30 cellular contexts compared by ENCODE assay signal in the genomic region with DNA sequence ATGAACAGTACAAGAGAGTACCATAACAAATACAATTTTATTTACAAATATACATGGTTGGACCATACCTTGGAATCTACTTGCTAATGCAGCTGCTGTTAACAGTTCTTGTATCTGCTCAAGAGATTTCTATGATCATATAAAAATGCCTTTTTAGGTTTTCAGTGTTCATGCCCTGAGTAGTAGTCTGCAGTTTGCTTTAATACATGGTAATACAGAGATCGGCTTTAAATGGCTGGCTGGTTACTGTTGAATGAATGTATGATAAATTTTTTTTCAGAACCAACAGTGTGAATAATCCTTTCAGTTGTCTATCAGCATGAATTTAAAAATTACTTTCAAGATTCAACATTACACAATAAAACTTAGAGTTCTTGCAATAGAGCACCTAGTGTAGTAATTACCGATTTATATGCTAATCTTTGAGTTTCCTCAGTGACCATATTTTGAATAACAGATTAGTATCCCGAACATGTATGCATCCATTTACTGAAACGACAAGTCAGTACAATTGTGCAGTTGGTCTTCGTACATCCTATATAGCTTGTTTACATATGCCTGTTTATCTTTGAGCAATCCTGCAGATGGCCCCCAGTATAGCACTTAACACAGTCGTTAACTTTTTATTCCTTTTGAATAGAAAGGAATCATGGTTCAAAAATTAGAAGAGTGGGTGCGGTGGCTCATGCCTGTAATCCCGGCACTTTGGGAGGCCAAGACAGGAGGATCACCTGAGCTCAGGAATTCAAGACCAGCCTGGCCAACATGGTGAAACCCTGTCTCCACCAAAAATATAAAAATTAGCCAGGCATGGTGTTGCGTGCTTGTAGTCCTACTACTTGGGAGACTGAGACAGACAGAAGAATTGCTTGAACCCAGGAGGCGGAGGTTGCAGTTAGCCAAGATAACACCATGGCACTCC. TPM values are rescaled to one million over a fixed set of nuclear protein-coding genes. Genes with fewer than 3 reads are reported as not detected.
DNase-seq lines count a peak whose midpoint lies in the region; ATAC-seq, FAIRE-seq and TF ChIP-seq lines count a peak whose summit lies in the region.
"Had no signal": no experiment of that assay in that cellular context is flagged by ENCODE, and none has a peak within 500 bp of the region (broad histone marks: within the 10 kb centered on the region; RNA-seq: fewer than 3 reads in every experiment).

No MANE protein-coding gene starts in this region.

- ATAC-seq in HepG2 (no peak), right lobe of liver (no peak)
- ATAC-seq in stimulated activated naive CD8-positive, alpha-beta T cell treated with anti-CD3 and anti-CD28 coated beads, Interleukin-15, Interleukin-2, amounts not matched to agents 100 U/mL and 50 U/mL, for 24 hours: no peak
- ATAC-seq: body of pancreas; left lung; pancreas; stimulated activated naive B cell treated with anti-CD40 and anti-IgM and Interleukin-4, amounts not matched to agents 10 μg/mL and 1 μg/mL and 100 μg/mL, for 72 hours had no signal

- no peak for FAIRE-seq in HepG2 (lab: Jason Lieb, UNC)
- FAIRE-seq: pancreas had no signal

- no peak for TF ChIP-seq EP300 in HepG2 (IDR thresholded peaks at IDR 0.05; ENCODE audit: low read depth in 2 of 2, low read length in 2 of 2)
- no peak for TF ChIP-seq EP300 in HepG2 (CRISPR knock-in tag; IDR thresholded peaks at IDR 0.05; ENCODE audit: borderline replicate concordance)

- intact Hi-C loops in HepG2 (cut with micrococcal nuclease; ENCODE audit: unreplicated experiment): no loop called here
- intact Hi-C loops in right lobe of liver (cut with DNase I): no loop called here

- H3K9me2 ChIP-seq in Loucy (replicated peaks; ENCODE audit: low read depth, low read length): no peaks in the 10 kb centered on the region

- H3K4me1 Mint-ChIP-seq in endothelial cell (ENCODE audit: unreplicated experiment): peaks cover 2% of the 10 kb centered on the region

- H3K36me3 ChIP-seq in HepG2 (replicated peaks in 1 of 2; ENCODE audit: control insufficient read depth in 1 of 2, insufficient read depth in 2 of 2, low read length in 2 of 2) (peaks cover 15 to 77% of the 10 kb centered on the region in 2 experiments), right lobe of liver (peaks cover 12 to 87% (median 37%) of the 10 kb centered on the region in 4 donors), Loucy (ENCODE audit: insufficient read depth, low read length) (peaks cover 66% of the 10 kb centered on the region)
- H3K36me3 ChIP-seq: uterus had no signal

- H3K4me2 ChIP-seq in HepG2 (ENCODE audit: low read depth, low read length): no peak overlapping the region
- H3K4me2 ChIP-seq in Loucy (ENCODE audit: low read depth, low read length, poor library complexity, severe bottlenecking): peak overlapping the region; percentile 100

- H4K20me1 ChIP-seq in HepG2 (ENCODE audit: insufficient read depth, low read length): peaks cover 62% of the 10 kb centered on the region
- H4K20me1 ChIP-seq in Loucy (ENCODE audit: insufficient read depth, low read length, poor library complexity, severe bottlenecking): peaks cover 68% of the 10 kb centered on the region

- no peaks in the 10 kb centered on the region for H3K9me3 Mint-ChIP-seq in endothelial cell (ENCODE audit: unreplicated experiment)
- H3K9me3 Mint-ChIP-seq: CD4-positive, alpha-beta memory T cell; naive thymus-derived CD8-positive, alpha-beta T cell; stimulated activated naive B cell treated with anti-CD40 and anti-IgM and Interleukin-4, amounts not matched to agents 10 μg/mL and 1 μg/mL and 100 μg/mL, for 72 hours; T-helper 2 cell treated with Interferon-gamma antibody and Interleukin-4, amounts not matched to agents 5 μg/mL and 100 μg/mL, for 36 hours had no signal

- H3K27me3 Mint-ChIP-seq in endothelial cell (ENCODE audit: unreplicated experiment): no peaks in the 10 kb centered on the region
- H3K27me3 Mint-ChIP-seq: CD4-positive, alpha-beta memory T cell; naive thymus-derived CD8-positive, alpha-beta T cell; stimulated activated naive B cell treated with anti-CD40 and anti-IgM and Interleukin-4, amounts not matched to agents 10 μg/mL and 1 μg/mL and 100 μg/mL, for 72 hours had no signal

- H3K4me3 ChIP-seq in HepG2 (replicated peaks in 1 of 3; ENCODE audit: insufficient read depth in 1 of 3, low read depth in 2 of 3, low read length in 3 of 3) (no peak overlapping the region), right lobe of liver (no peak overlapping the region), Loucy (ENCODE audit: low read length, poor library complexity, severe bottlenecking) (peak overlapping the region; percentile 45)
- H3K4me3 ChIP-seq: body of pancreas, left lung, pancreas, right atrium auricular region, spleen, uterus had no signal

- H3K9me3 ChIP-seq in HepG2 (ENCODE audit: low read length) (no peaks in the 10 kb centered on the region), right lobe of liver (no peaks in the 10 kb centered on the region), Loucy (ENCODE audit: insufficient read depth, low read depth, low read length) (no peaks in the 10 kb centered on the region)
- H3K9me3 ChIP-seq: body of pancreas, left lung, pancreas, right atrium auricular region, spleen, uterus had no signal

- H3K27me3 ChIP-seq in HepG2 (ENCODE audit: control insufficient read depth in 1 of 2, insufficient read depth in 2 of 2, low read length in 2 of 2): no peaks in the 10 kb centered on the region; a peak in 1 of 5 replicates
- no peaks in the 10 kb centered on the region for H3K27me3 ChIP-seq in right lobe of liver
- H3K27me3 ChIP-seq in Loucy (ENCODE audit: insufficient read depth, low read length, poor library complexity, severe bottlenecking): no peaks in the 10 kb centered on the region
- H3K27me3 ChIP-seq: body of pancreas, left lung, pancreas, right atrium auricular region, spleen, uterus had no signal

- peak; percentile 40 to 52; a peak in 3 of 4 replicates for TF ChIP-seq POLR2A in HepG2 (IDR thresholded peaks at IDR 0.05; ENCODE audit: insufficient read depth in 1 of 2, low read depth in 2 of 2, low read length in 2 of 2)
- no peak for TF ChIP-seq POLR2A in right lobe of liver (IDR thresholded peaks at IDR 0.05)

- peaks cover 42% of the 10 kb centered on the region for H3K4me1 ChIP-seq in HepG2 (ENCODE audit: insufficient read depth, low read length)
- peaks cover 0 to 29% (median 5%) of the 10 kb centered on the region in 4 donors for H3K4me1 ChIP-seq in right lobe of liver
- H3K4me1 ChIP-seq in Loucy (ENCODE audit: insufficient read depth, low read length, poor library complexity, severe bottlenecking): peaks cover 39% of the 10 kb centered on the region

- in situ Hi-C loops in HepG2 (cut with HindIII; ENCODE audit: extremely low pct_ligation_motif_present, low pct_unique_long_range_greater_than_20kb): no loop called here

- H3K79me2 ChIP-seq in HepG2 (ENCODE audit: insufficient read depth, low read length) (peaks cover 41% of the 10 kb centered on the region), Loucy (ENCODE audit: insufficient read depth, low read length) (peaks cover 54% of the 10 kb centered on the region)

- no peaks in the 10 kb centered on the region; the same call in 1 of the 2 replicates for H3F3A ChIP-seq in Loucy (ENCODE audit: low read depth)

- peak overlapping the region; percentile 28 for H3K4me3 Mint-ChIP-seq in endothelial cell (ENCODE audit: unreplicated experiment)
- H3K4me3 Mint-ChIP-seq: CD4-positive, alpha-beta memory T cell; naive thymus-derived CD8-positive, alpha-beta T cell; stimulated activated naive B cell treated with anti-CD40 and anti-IgM and Interleukin-4, amounts not matched to agents 10 μg/mL and 1 μg/mL and 100 μg/mL, for 72 hours; T-helper 2 cell treated with Interferon-gamma antibody and Interleukin-4, amounts not matched to agents 5 μg/mL and 100 μg/mL, for 36 hours had no signal

- TF ChIP-seq CTCF in HepG2 (CRISPR knock-in tag; IDR thresholded peaks at IDR 0.05) (no peak), right lobe of liver (IDR thresholded peaks at IDR 0.05) (no peak), Loucy (conservative IDR thresholded peaks at IDR 0.05; ENCODE audit: low read length) (no peak), endothelial cell (IDR thresholded peaks at IDR 0.05; ENCODE audit: unreplicated experiment) (no peak)

- BruUV-seq in HepG2 (replicated peaks; lab: Mats Ljungman, UMichigan): no TSS peak

- DNase-seq in HepG2 (ENCODE audit: low spot score) (no peak), right lobe of liver (no peak), endothelial cell (ENCODE audit: low spot score) (no peak), iPS-NIHi11 (ENCODE audit: low spot score) (no peak), NOMO-1 treated with dmso at 0.1 percent for 144 hours (lab: John Stamatoyannopoulos, UW; ENCODE audit: unreplicated experiment) (no peak)
- no peak for DNase-seq in stimulated activated naive CD8-positive, alpha-beta T cell treated with anti-CD3 and anti-CD28 coated beads, Interleukin-15, Interleukin-2, amounts not matched to agents 100 U/mL and 50 U/mL, for 24 hours
- DNase-seq: activated CD8-positive, alpha-beta memory T cell treated with anti-CD3 and anti-CD28 coated beads, Interleukin-2, amount 50 U/mL, for 4 hours; activated effector memory CD4-positive, alpha-beta T cell treated with Interleukin-2 at 50 U/mL for 16 hours; body of pancreas; CD4-positive, alpha-beta memory T cell; DMS79; effector CD4-positive, alpha-beta T cell; foreskin fibroblast; H7; left lung; midbrain; naive thymus-derived CD8-positive, alpha-beta T cell; NCI-H1105; NCI-H2081; NCI-H345; NCI-H748 treated with DMSO at 0.1 percent for 48 hours; pancreas; spleen; stimulated activated CD4-positive, alpha-beta T cell treated with anti-CD3 and anti-CD28 coated beads, Interleukin-2, amount 100 ng/mL, for 48 hours; stimulated activated naive B cell treated with anti-CD40 and anti-IgM and Interleukin-4, amounts not matched to agents 10 μg/mL and 1 μg/mL and 100 μg/mL, for 72 hours; uterus; WERI-Rb-1 had no signal

- TF ChIP-seq RAD21 in HepG2 (CRISPR knock-in tag; IDR thresholded peaks at IDR 0.05): no peak

- peaks cover 54% of the 10 kb centered on the region for H3K36me3 Mint-ChIP-seq in endothelial cell (ENCODE audit: low read depth, unreplicated experiment)

- 94% methylated on average over 10 of the region's 10 CpGs for WGBS in HepG2 (ENCODE audit: low lambda C conversion rate)
- WGBS in right lobe of liver (ENCODE audit: insufficient coverage, low coverage, low lambda C conversion rate, missing lambda C conversion rate): 84% methylated on average over 9 of the region's 10 CpGs

- no peak overlapping the region for H3K27ac Mint-ChIP-seq in endothelial cell (ENCODE audit: unreplicated experiment)
- H3K27ac Mint-ChIP-seq: T-helper 2 cell treated with Interferon-gamma antibody and Interleukin-4, amounts not matched to agents 5 μg/mL and 100 μg/mL, for 36 hours had no signal

- H2AFZ ChIP-seq in HepG2 (ENCODE audit: low read length): no peak overlapping the region
- no peak overlapping the region for H2AFZ ChIP-seq in Loucy (ENCODE audit: low read length)

- CTCF ChIA-PET in HepG2 (lab: Yijun Ruan, JAX; ENCODE audit: low intra/inter-chr PET ratio, low total read pairs): no interaction called here

- H3K27ac ChIP-seq in HepG2 (ENCODE audit: extremely low read length, insufficient read depth, low read length): no peak overlapping the region
- H3K27ac ChIP-seq in right lobe of liver: no peak overlapping the region
- H3K27ac ChIP-seq: body of pancreas, left lung, pancreas, right atrium auricular region, spleen, uterus, WERI-Rb-1 had no signal

- no peak overlapping the region for H3K9ac ChIP-seq in HepG2 (ENCODE audit: insufficient read depth, low read depth, low read length)
- no peak overlapping the region for H3K9ac ChIP-seq in Loucy (ENCODE audit: low read depth, low read length, poor library complexity, severe bottlenecking)

- POLR2A ChIA-PET in HepG2 (lab: Yijun Ruan, JAX): interaction anchor here (0.8 to 2.8 kb wide), 3 partner anchors 8 to 127 kb away, joined by 3 to 8 read pairs (median 5); partner anchors contain the start of gene IFT52

RNA-seq across cellular contexts. Expression of gene SRSF6, which starts 6.4 kb away (rescaled TPM):
- total RNA-seq in HepG2 (2016; rRNA removed; fragmentation: Illumina TruSeq; extraction: Trizol): 184 and 194 TPM in 2 replicates
- 15.0 and 16.0 TPM in 2 replicates for total RNA-seq in HepG2 (2016; cell fraction: cytosol; rRNA removed; fragmentation: Illumina TruSeq; extraction: Trizol; ENCODE audit: low read depth)
- 174 and 198 TPM in 2 replicates for total RNA-seq in HepG2 (2016; cell fraction: insoluble cytoplasmic fraction; rRNA removed; fragmentation: Illumina TruSeq; extraction: Trizol)
- 47.5 and 54.5 TPM in 2 replicates for total RNA-seq in HepG2 (2016; cell fraction: membrane; rRNA removed; fragmentation: Illumina TruSeq; extraction: Trizol)
- total RNA-seq in HepG2 (2016; cell fraction: nucleus; rRNA removed; fragmentation: Illumina TruSeq; extraction: Trizol): 244 and 253 TPM in 2 replicates
- 151 and 156 TPM in 2 replicates for polyA plus RNA-seq in HepG2 (2011; rRNA removed)
- 62.2 and 93.1 TPM in 2 replicates for polyA plus RNA-seq in HepG2 (2011; cell fraction: cytosol; rRNA removed)
- polyA plus RNA-seq in HepG2 (2011; cell fraction: nucleus; rRNA removed): 386 and 421 TPM in 2 replicates
- polyA plus RNA-seq in HepG2 (2012): 116 and 122 TPM in 2 replicates
- 13.9 and 17.6 TPM in 2 replicates for polyA plus RNA-seq in HepG2 (2016; cell fraction: cytosol; fragmentation: Illumina TruSeq; extraction: Trizol; ENCODE audit: low read depth)
- 195 and 211 TPM in 2 replicates for polyA plus RNA-seq in HepG2 (2016; cell fraction: insoluble cytoplasmic fraction; fragmentation: Illumina TruSeq; extraction: Trizol; ENCODE audit: low read depth)
- 30.9 and 36.1 TPM in 2 replicates for polyA plus RNA-seq in HepG2 (2016; cell fraction: membrane; fragmentation: Illumina TruSeq; extraction: Trizol; ENCODE audit: low read depth)
- polyA plus RNA-seq in HepG2 (2016; cell fraction: nucleus; fragmentation: Illumina TruSeq; extraction: Trizol; ENCODE audit: insufficient read depth, low read depth): 597 and 599 TPM in 2 replicates
- 66.2 and 97.9 TPM in 2 replicates for polyA minus RNA-seq in HepG2 (2011; rRNA and poly(A)+ RNA removed; ENCODE audit: low replicate concordance)
- polyA minus RNA-seq in HepG2 (2011; cell fraction: cytosol; rRNA and poly(A)+ RNA removed): 39.1 and 45.4 TPM in 2 replicates
- polyA minus RNA-seq in HepG2 (2011; cell fraction: nucleus; rRNA and poly(A)+ RNA removed): 358 and 382 TPM in 2 replicates
- 100 to 1,000 TPM in 1 of 6 experiments, 10 to 100 TPM in 5; 35.1 to 111 (median 76.8) TPM for total RNA-seq in right lobe of liver
- total RNA-seq in endothelial cell (ENCODE audit: unreplicated experiment): 157 TPM

RNA-seq across cellular contexts. Expression of gene L3MBTL1, which starts 43.4 kb away (rescaled TPM):
- total RNA-seq in HepG2 (2016; rRNA removed; fragmentation: Illumina TruSeq; extraction: Trizol) (2.4 and 9.0 TPM in 2 replicates), right lobe of liver (1 to 10 TPM; 1.2 to 3.2 (median 2.4) TPM), endothelial cell (ENCODE audit: unreplicated experiment) (19.8 TPM)
- 2.7 and 2.9 TPM in 2 replicates for total RNA-seq in HepG2 (2016; cell fraction: cytosol; rRNA removed; fragmentation: Illumina TruSeq; extraction: Trizol; ENCODE audit: low read depth)
- total RNA-seq in HepG2 (2016; cell fraction: insoluble cytoplasmic fraction; rRNA removed; fragmentation: Illumina TruSeq; extraction: Trizol): 1.7 and 8.3 TPM in 2 replicates
- 1.8 and 3.0 TPM in 2 replicates for total RNA-seq in HepG2 (2016; cell fraction: membrane; rRNA removed; fragmentation: Illumina TruSeq; extraction: Trizol)
- 19.0 and 22.4 TPM in 2 replicates for total RNA-seq in HepG2 (2016; cell fraction: nucleus; rRNA removed; fragmentation: Illumina TruSeq; extraction: Trizol)
- 17.8 and 23.8 TPM in 2 replicates for polyA plus RNA-seq in HepG2 (2011; rRNA removed)
- 2.3 and 3.0 TPM in 2 replicates for polyA plus RNA-seq in HepG2 (2011; cell fraction: cytosol; rRNA removed)
- polyA plus RNA-seq in HepG2 (2011; cell fraction: nucleus; rRNA removed): 165 and 173 TPM in 2 replicates
- polyA plus RNA-seq in HepG2 (2012): 11.7 and 15.2 TPM in 2 replicates
- 0.17 and 0.46 TPM in 2 replicates for polyA plus RNA-seq in HepG2 (2016; cell fraction: cytosol; fragmentation: Illumina TruSeq; extraction: Trizol; ENCODE audit: low read depth)
- polyA plus RNA-seq in HepG2 (2016; cell fraction: insoluble cytoplasmic fraction; fragmentation: Illumina TruSeq; extraction: Trizol; ENCODE audit: low read depth): 1.1 and 1.9 TPM in 2 replicates
- polyA plus RNA-seq in HepG2 (2016; cell fraction: membrane; fragmentation: Illumina TruSeq; extraction: Trizol; ENCODE audit: low read depth): 0.76 and 0.97 TPM in 2 replicates
- polyA plus RNA-seq in HepG2 (2016; cell fraction: nucleus; fragmentation: Illumina TruSeq; extraction: Trizol; ENCODE audit: insufficient read depth, low read depth): 27.6 and 31.6 TPM in 2 replicates
- 21.5 and 30.3 TPM in 2 replicates for polyA minus RNA-seq in HepG2 (2011; rRNA and poly(A)+ RNA removed; ENCODE audit: low replicate concordance)
- polyA minus RNA-seq in HepG2 (2011; cell fraction: cytosol; rRNA and poly(A)+ RNA removed): 2.5 TPM in 2 replicates
- 70.9 and 90.3 TPM in 2 replicates for polyA minus RNA-seq in HepG2 (2011; cell fraction: nucleus; rRNA and poly(A)+ RNA removed)
